ENCODE assay signal across 1 cellular context in genomic region chr15:23645379-23646164, GRCh38.
TF ChIP-seq lines count a peak whose summit lies in the region.

No MANE protein-coding gene starts in this region.

TF ChIP-seq in GM23338, 12 proteins besides CTCF, POLR2A, EP300 and RAD21 (continued from another document):
- TF ChIP-seq REST (IDR thresholded peaks at IDR 0.05; ENCODE audit: unreplicated experiment) (no peak), CREB1 (CRISPR knock-in tag; IDR thresholded peaks at IDR 0.05; ENCODE audit: low read depth) (no peak), STAT1 (IDR thresholded peaks at IDR 0.05; ENCODE audit: unreplicated experiment) (no peak)
